8 cellular contexts compared by ENCODE assay signal in the genomic region with DNA sequence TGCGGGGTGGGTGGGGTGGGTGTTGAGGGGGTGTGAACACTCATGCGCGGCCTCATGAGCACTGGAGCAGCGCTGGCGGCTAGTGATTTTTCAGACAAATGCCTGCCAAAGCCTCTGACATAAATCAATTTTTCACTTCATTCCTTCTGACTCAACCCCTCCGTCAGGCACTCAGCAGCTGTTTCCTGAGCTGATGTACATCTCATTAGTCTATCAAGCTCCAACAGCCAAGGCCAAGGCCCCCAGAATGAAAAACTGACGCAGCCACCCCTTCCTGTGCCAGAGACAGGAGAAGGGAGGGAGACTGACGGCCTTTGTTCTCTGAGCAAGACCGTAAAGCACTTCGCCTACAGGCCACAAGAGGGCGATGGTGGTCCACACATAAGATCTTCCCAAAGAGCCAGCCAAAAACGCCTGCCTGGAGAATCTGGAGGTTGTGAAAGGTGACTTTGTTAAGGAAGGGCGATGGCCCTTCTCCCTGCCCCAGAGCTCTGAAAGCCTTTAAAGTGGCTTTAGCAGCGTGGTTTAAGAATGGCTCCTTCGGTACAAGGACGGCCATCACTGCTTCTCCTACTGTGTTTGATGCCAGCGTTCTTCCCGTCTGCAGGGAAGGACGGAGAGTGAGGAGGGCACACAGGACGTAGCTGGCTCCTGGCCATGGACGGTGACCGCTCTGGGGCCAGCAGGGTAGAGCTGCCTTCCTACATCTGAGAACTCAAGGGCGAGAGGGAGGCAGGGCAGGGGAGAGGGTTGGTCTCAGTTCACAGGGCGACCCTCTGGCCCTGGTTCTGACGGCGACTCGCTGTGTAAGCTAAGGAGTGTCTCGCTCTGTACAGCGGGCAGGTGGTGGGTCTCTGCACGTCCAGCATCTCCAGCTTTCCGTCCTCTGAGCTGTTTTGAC. TPM values are rescaled to one million over a fixed set of nuclear protein-coding genes. Genes with fewer than 3 reads are reported as not detected.
DNase-seq lines count a peak whose midpoint lies in the region; ATAC-seq and TF ChIP-seq lines count a peak whose summit lies in the region.

No MANE protein-coding gene starts in this region.

- peak; percentile 54 for ATAC-seq in HG03460 (IDR thresholded peaks at IDR 0.05; ENCODE audit: unreplicated experiment)
- peak; percentile 93 for ATAC-seq in lung (ENCODE audit: insufficient read depth, low FRiP score)

- H3K4me1 Mint-ChIP-seq in activated CD4-positive, alpha-beta T cell treated with anti-CD3 and anti-CD28 coated beads, Interleukin-2, amount 10 ng/mL, durations not matched to agents 7 days and 5 days, result peaks cover 50% of the 10 kb centered on the region

- H3K4me3 Mint-ChIP-seq in activated CD4-positive, alpha-beta T cell treated with anti-CD3 and anti-CD28 coated beads, Interleukin-2, amount 10 ng/mL, durations not matched to agents 7 days and 5 days, result no peak overlapping the region

- peaks cover 0 to 5% of the 10 kb centered on the region in 2 donors for H3K4me1 ChIP-seq in lung (ENCODE audit: control insufficient read depth in 2 of 2, insufficient read depth in 2 of 2, low read length in 2 of 2)

- no peaks in the 10 kb centered on the region for H3K36me3 ChIP-seq in lung (ENCODE audit: control insufficient read depth in 2 of 2, insufficient read depth in 2 of 2, low read length in 2 of 2)

- TF ChIP-seq CTCF in lung (IDR thresholded peaks at IDR 0.05; ENCODE audit: control extremely low read depth, extremely low read depth), result peak; percentile 88

- peak; percentile 25 for TF ChIP-seq POLR2A in GM19099 (IDR thresholded peaks at IDR 0.05; ENCODE audit: extremely low read depth, insufficient read length, low read depth)

- no peaks in the 10 kb centered on the region for H3K9me3 Mint-ChIP-seq in activated CD4-positive, alpha-beta T cell treated with anti-CD3 and anti-CD28 coated beads, Interleukin-2, amount 10 ng/mL, durations not matched to agents 7 days and 5 days

- CTCF ChIA-PET in activated CD4-positive, alpha-beta T cell treated with anti-CD3 and anti-CD28 coated beads, Interleukin-2, amount 10 ng/mL, durations not matched to agents 7 days and 5 days (lab: Charles Lee), result interaction anchor here (0.6 to 1.9 kb wide), 20 partner anchors 11 to 1153 kb away, joined by 3 to 10 read pairs (median 3); partner anchors contain the start of gene NR4A3

- WGBS in lung, 2 donors, result 26 to 35% methylated on average over 31 of the region's 31 CpGs

- no peaks in the 10 kb centered on the region for H3K36me3 Mint-ChIP-seq in activated CD4-positive, alpha-beta T cell treated with anti-CD3 and anti-CD28 coated beads, Interleukin-2, amount 10 ng/mL, durations not matched to agents 7 days and 5 days (ENCODE audit: low read depth)

- DNase-seq in AML-193 (lab: John Stamatoyannopoulos, UW), result peak; percentile 54 to 56
- peak; percentile 85 to 95 for DNase-seq in NCI-H524 (lab: John Stamatoyannopoulos, UW)
- DNase-seq in activated CD4-positive, alpha-beta T cell treated with anti-CD3 and anti-CD28 coated beads, Interleukin-2, amount 10 ng/mL, durations not matched to agents 7 days and 5 days, result peak; percentile 79
- DNase-seq in dermis blood vessel endothelial cell, result peak; percentile 97
- peak; percentile 86 for DNase-seq in lung (ENCODE audit: low spot score)
- peak; percentile 45 to 78 (median 52) for DNase-seq in stimulated activated CD4-positive, alpha-beta T cell treated with anti-CD3 and anti-CD28 coated beads, TNF-alpha, amount 100 ng/mL, for 24 hours (ENCODE audit: low read depth in 3 of 3)

- POLR2A ChIA-PET in activated CD4-positive, alpha-beta T cell treated with anti-CD3 and anti-CD28 coated beads, Interleukin-2, amount 10 ng/mL, durations not matched to agents 7 days and 5 days (lab: Charles Lee), result no interaction called here

- H3K27me3 ChIP-seq in lung (ENCODE audit: control insufficient read depth, insufficient read depth), result no peaks in the 10 kb centered on the region

- no peak overlapping the region for H3K27ac Mint-ChIP-seq in activated CD4-positive, alpha-beta T cell treated with anti-CD3 and anti-CD28 coated beads, Interleukin-2, amount 10 ng/mL, durations not matched to agents 7 days and 5 days

- no peaks in the 10 kb centered on the region for H3K27me3 Mint-ChIP-seq in activated CD4-positive, alpha-beta T cell treated with anti-CD3 and anti-CD28 coated beads, Interleukin-2, amount 10 ng/mL, durations not matched to agents 7 days and 5 days

- H3K27ac ChIP-seq in lung (ENCODE audit: low read depth in 1 of 2, low read length in 1 of 2), result peak overlapping the region in 1 of 2 donors; percentile 17

- no peak overlapping the region for H3K4me3 ChIP-seq in lung

- H3K9me3 ChIP-seq in lung (ENCODE audit: control insufficient read depth in 2 of 2, insufficient read depth in 1 of 2, low read length in 1 of 2), result no peaks in the 10 kb centered on the region

RNA-seq across cellular contexts. Expression of gene ALG2, which starts 37.1 kb away (rescaled TPM):
- 10 to 100 TPM; 21.2 to 30.5 TPM for total RNA-seq in activated CD4-positive, alpha-beta T cell treated with anti-CD3 and anti-CD28 coated beads, Interleukin-2, amount 10 ng/mL, durations not matched to agents 7 days and 5 days
- 45.6 and 50.2 TPM in 2 replicates for total RNA-seq in dermis blood vessel endothelial cell
- 10 to 100 TPM; 32.8 to 41.3 TPM for total RNA-seq in lung
- 10 to 100 TPM; 26.1 to 44.4 TPM for polyA plus RNA-seq in lung

RNA-seq across cellular contexts. Expression of gene SEC61B, which starts 37.4 kb away (rescaled TPM):
- 100 to 1,000 TPM; 104 to 116 TPM for total RNA-seq in activated CD4-positive, alpha-beta T cell treated with anti-CD3 and anti-CD28 coated beads, Interleukin-2, amount 10 ng/mL, durations not matched to agents 7 days and 5 days
- 97.0 and 108 TPM in 2 replicates for total RNA-seq in dermis blood vessel endothelial cell
- total RNA-seq in lung, result 100 to 1,000 TPM in 1 of 2 donors, 10 to 100 TPM in 1; 35.9 to 198 TPM
- 100 to 1,000 TPM; 336 to 516 TPM for polyA plus RNA-seq in lung
